Comparison of ENCODE assay signal across 14 cellular contexts in the genomic region with DNA sequence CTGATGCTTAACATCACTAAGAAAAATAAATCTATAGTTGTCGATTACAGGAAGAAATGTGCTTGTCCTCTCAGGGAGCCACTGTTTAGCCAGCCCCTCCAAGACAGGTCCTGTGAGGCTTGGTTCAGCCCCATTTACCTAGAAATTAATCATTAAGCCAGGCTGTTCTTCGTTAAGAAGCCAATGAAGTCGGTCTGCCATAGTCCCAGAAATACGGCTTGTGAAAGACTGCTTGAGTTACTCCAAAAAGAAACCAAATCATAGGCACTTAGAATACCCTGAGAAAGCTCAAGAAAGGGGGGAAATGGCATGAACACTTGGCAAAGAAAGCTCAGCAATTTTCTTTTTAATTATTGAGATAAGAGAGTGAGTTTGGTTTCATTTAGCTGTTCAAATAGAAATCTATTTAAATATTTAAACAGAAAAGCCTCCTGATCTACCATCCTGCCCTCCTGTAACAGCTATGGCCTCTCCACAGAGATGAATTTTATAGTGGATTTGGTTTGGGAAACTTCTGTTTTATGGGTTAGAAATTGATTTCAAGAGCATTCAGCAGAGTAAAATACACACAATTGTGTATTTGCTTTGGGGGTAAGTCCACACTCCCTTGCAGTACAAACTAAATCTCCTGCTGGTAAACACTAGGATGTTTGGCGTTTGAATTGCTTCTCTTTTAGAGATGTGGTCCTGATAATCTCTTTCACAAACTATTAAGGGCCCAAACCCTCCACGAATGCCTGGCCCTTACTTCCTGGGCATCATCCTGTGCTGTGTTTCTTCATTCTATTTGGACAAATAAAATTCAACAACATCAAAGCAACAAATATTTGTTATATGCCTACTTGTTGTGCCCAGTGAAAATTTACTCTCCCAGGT.
DNase-seq lines count a peak whose midpoint lies in the region; ATAC-seq, FAIRE-seq and TF ChIP-seq lines count a peak whose summit lies in the region.
"Had no signal": no experiment of that assay in that cellular context is flagged by ENCODE, and none has a peak within 500 bp of the region (broad histone marks: within the 10 kb centered on the region; RNA-seq: fewer than 3 reads in every experiment).

No MANE protein-coding gene starts in this region.

- H3K4me1 Mint-ChIP-seq in Calu3 (ENCODE audit: low read depth, unreplicated experiment) = peaks cover 19% of the 10 kb centered on the region
- H3K4me1 Mint-ChIP-seq: activated naive CD4-positive, alpha-beta T cell treated with anti-CD3 and anti-CD28 coated beads, Interleukin-2, amount 50 U/mL, for 24 hours had no signal

- H3K27ac Mint-ChIP-seq in Calu3 (ENCODE audit: unreplicated experiment) = no peak overlapping the region
- H3K27ac Mint-ChIP-seq: activated naive CD4-positive, alpha-beta T cell treated with anti-CD3 and anti-CD28 coated beads, Interleukin-2, amount 50 U/mL, for 24 hours had no signal

- no peaks in the 10 kb centered on the region for H3K36me3 Mint-ChIP-seq in Calu3 (ENCODE audit: insufficient read depth, unreplicated experiment)
- H3K36me3 Mint-ChIP-seq: activated naive CD4-positive, alpha-beta T cell treated with anti-CD3 and anti-CD28 coated beads, Interleukin-2, amount 50 U/mL, for 24 hours had no signal

- peak overlapping the region; percentile 6 for H3K4me3 ChIP-seq in epithelial cell of proximal tubule (ENCODE audit: low read depth, low read length)
- peak overlapping the region in 1 of 4 donors; percentile 9 for H3K4me3 ChIP-seq in pancreas
- no peak overlapping the region for H3K4me3 ChIP-seq in upper lobe of left lung
- H3K4me3 ChIP-seq in heart right ventricle = no peak overlapping the region
- H3K4me3 ChIP-seq: thoracic aorta had no signal

- TF ChIP-seq CTCF in Calu3 (IDR thresholded peaks at IDR 0.05; ENCODE audit: unreplicated experiment) (no peak), epithelial cell of proximal tubule (conservative IDR thresholded peaks at IDR 0.05; ENCODE audit: low read depth, low read length) (no peak), pancreas (IDR thresholded peaks at IDR 0.05) (no peak), upper lobe of left lung (IDR thresholded peaks at IDR 0.05) (no peak), heart right ventricle (IDR thresholded peaks at IDR 0.05) (no peak)

- ATAC-seq in pancreas (peak; percentile 84 to 92 (median 90)), upper lobe of left lung (ENCODE audit: low FRiP score in 2 of 2) (no peak), HG03342 (IDR thresholded peaks at IDR 0.05; ENCODE audit: unreplicated experiment) (no peak), heart right ventricle (no peak)

- H3K9me3 ChIP-seq in pancreas (no peaks in the 10 kb centered on the region), upper lobe of left lung (no peaks in the 10 kb centered on the region), heart right ventricle (peaks cover 0 to 2% (median 0%) of the 10 kb centered on the region in 11 donors)
- H3K9me3 ChIP-seq: thoracic aorta had no signal

- H3K27ac ChIP-seq in pancreas (peak overlapping the region in 3 of 4 donors; percentile 41 to 68 (median 60)), upper lobe of left lung (peak overlapping the region in 1 of 4 donors; percentile 65), heart right ventricle (peak overlapping the region in 3 of 10 donors; percentile 5 to 26 (median 6))
- H3K27ac ChIP-seq: thoracic aorta, WERI-Rb-1 had no signal

- H3K36me3 ChIP-seq in pancreas = no peaks in the 10 kb centered on the region
- no peaks in the 10 kb centered on the region for H3K36me3 ChIP-seq in upper lobe of left lung
- no peaks in the 10 kb centered on the region for H3K36me3 ChIP-seq in heart right ventricle
- H3K36me3 ChIP-seq: thoracic aorta, WERI-Rb-1 had no signal

- 8 to 16% methylated on average over 6 of the region's 6 CpGs for WGBS in pancreas, 2 donors
- WGBS in upper lobe of left lung, 2 donors = 42 to 59% methylated on average over 6 of the region's 6 CpGs
- WGBS in heart right ventricle, 2 donors = 75 to 76% methylated on average over 6 of the region's 6 CpGs

- H3K27me3 Mint-ChIP-seq in Calu3 (ENCODE audit: unreplicated experiment) = peaks cover 19% of the 10 kb centered on the region

- H3K9me3 Mint-ChIP-seq in Calu3 (ENCODE audit: low read depth, unreplicated experiment) = no peaks in the 10 kb centered on the region
- H3K9me3 Mint-ChIP-seq: activated naive CD4-positive, alpha-beta T cell treated with anti-CD3 and anti-CD28 coated beads, Interleukin-2, amount 50 U/mL, for 24 hours had no signal

- intact Hi-C loops in Calu3 (cut with micrococcal nuclease; ENCODE audit: unreplicated experiment) = loop anchor here (10.0 kb wide), 2 partner anchors 254 to 964 kb away; no protein-coding TSS in a partner anchor
- intact Hi-C loops in pancreas (cut with DNase I) = loop anchor here in 2 of 3 donors (5.0 to 10.0 kb wide), 2 partner anchors 144 to 146 kb away; no protein-coding TSS in a partner anchor
- intact Hi-C loops in heart right ventricle (cut with DNase I) = loop anchor here in 9 of 10 donors (2.0 to 10.0 kb wide), 10 partner anchors 134 to 966 kb away; no protein-coding TSS in a partner anchor

- TF ChIP-seq POLR2A in upper lobe of left lung (IDR thresholded peaks at IDR 0.05) = no peak

- no peak overlapping the region for H3K4me3 Mint-ChIP-seq in Calu3 (ENCODE audit: low read depth, unreplicated experiment)
- H3K4me3 Mint-ChIP-seq: activated naive CD4-positive, alpha-beta T cell treated with anti-CD3 and anti-CD28 coated beads, Interleukin-2, amount 50 U/mL, for 24 hours had no signal

- FAIRE-seq in pancreas (lab: Jason Lieb, UNC) = no peak
- FAIRE-seq: GM12892 had no signal

- H3K27me3 ChIP-seq in pancreas = no peaks in the 10 kb centered on the region
- H3K27me3 ChIP-seq in upper lobe of left lung = no peaks in the 10 kb centered on the region
- no peaks in the 10 kb centered on the region for H3K27me3 ChIP-seq in heart right ventricle

- H3K4me1 ChIP-seq in pancreas (peaks cover 6 to 13% (median 7%) of the 10 kb centered on the region in 3 donors), upper lobe of left lung (peaks cover 6 to 15% (median 14%) of the 10 kb centered on the region in 4 donors), heart right ventricle (peaks cover 0 to 28% (median 14%) of the 10 kb centered on the region in 9 donors)

- DNase-seq in Calu3 (peak; percentile 12), NCI-H345 (lab: John Stamatoyannopoulos, UW) (peak; percentile 23), epithelial cell of proximal tubule (ENCODE audit: low read depth) (peak; percentile 25), pancreas (peak in 2 of 6 donors; percentile 16 to 20), upper lobe of left lung (no peak), heart right ventricle (no peak), Kasumi-1 (lab: John Stamatoyannopoulos, UW) (no peak)
- DNase-seq: EL, KBM-7, WERI-Rb-1 had no signal

- CTCF ChIA-PET in Calu3 (lab: Charles Lee) = interaction anchor here (0.8 to 2.2 kb wide), 4 partner anchors 13 to 147 kb away, joined by 3 to 12 read pairs (median 4); no protein-coding TSS in a partner anchor

- no peak for TF ChIP-seq EP300 in upper lobe of left lung (IDR thresholded peaks at IDR 0.05)

- no TSS peak for BruUV-seq in Calu3 (replicated peaks; lab: Mats Ljungman, UMichigan)

Comparison
In these comparisons a context has a peak if more than half of its experiments do, and no peak if none do; other contexts are left out.
1. DNase-seq: peak in Calu3 (single experiment), NCI-H345 (single experiment) and epithelial cell of proximal tubule (single experiment); none in upper lobe of left lung (0 of 2), heart right ventricle (0 of 2) and Kasumi-1 (0 of 2).
2. ATAC-seq: peak in pancreas (4 of 4); none in upper lobe of left lung (0 of 2), HG03342 (single experiment) and heart right ventricle (0 of 8).